16 cellular contexts compared by ENCODE assay signal in the genomic region with DNA sequence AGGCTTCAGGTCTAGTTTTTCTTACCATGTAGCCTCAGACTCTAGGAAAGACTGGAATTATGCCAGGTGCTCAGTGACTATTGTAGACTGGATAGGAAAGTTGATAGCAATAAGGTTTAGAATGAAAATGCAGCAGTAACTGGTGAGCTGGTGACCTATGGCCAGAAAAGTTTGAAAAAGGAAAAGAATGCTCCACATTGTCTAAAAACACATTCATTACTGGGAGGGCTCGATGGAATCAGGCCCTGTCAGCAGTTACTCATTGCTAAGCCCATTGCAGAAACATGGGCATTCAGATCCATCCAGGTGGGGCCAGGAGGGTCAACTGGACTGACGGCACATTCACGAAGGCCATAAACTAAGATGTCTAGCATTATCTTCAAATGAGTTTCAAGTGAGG. TPM values are rescaled to one million over a fixed set of nuclear protein-coding genes. Genes with fewer than 3 reads are reported as not detected.
A peak's percentile ranks its signal among the peaks of the same experiment; 100 is the strongest.
DNase-seq lines count a peak whose midpoint lies in the region; ATAC-seq and TF ChIP-seq lines count a peak whose summit lies in the region.
"Had no signal": no experiment of that assay in that cellular context is flagged by ENCODE, and none has a peak within 500 bp of the region (broad histone marks: within the 10 kb centered on the region; RNA-seq: fewer than 3 reads in every experiment).

No MANE protein-coding gene starts in this region.

- H3K4me1 ChIP-seq in thoracic aorta (ENCODE audit: control insufficient read depth in 1 of 2, low read depth in 2 of 2): peaks cover 33 to 51% of the 10 kb centered on the region in 2 donors

- H3K9me3 ChIP-seq in thoracic aorta: no peaks in the 10 kb centered on the region
- H3K9me3 ChIP-seq: SJSA1, tibial nerve had no signal

- CTCF ChIA-PET in activated naive CD4-positive, alpha-beta T cell treated with anti-CD3 and anti-CD28 coated beads, Interleukin-2, amount 10 ng/mL, durations not matched to agents 7 days and 5 days (lab: Charles Lee): interaction anchor here (0.8 kb wide), 1 partner anchor 188 kb away, joined by 3 read pairs; no protein-coding TSS in a partner anchor
- CTCF ChIA-PET in activated CD8-positive, alpha-beta T cell treated with anti-CD3 and anti-CD28 coated beads for 36 hours (lab: Charles Lee): interaction anchor here (1.0 to 1.4 kb wide), 2 partner anchors 8 to 13 kb away, joined by 4 to 7 read pairs; no protein-coding TSS in a partner anchor

- H3K9me3 Mint-ChIP-seq in activated naive CD4-positive, alpha-beta T cell treated with anti-CD3 and anti-CD28 coated beads, Interleukin-2, amount 10 ng/mL, durations not matched to agents 7 days and 5 days: no peaks in the 10 kb centered on the region
- H3K9me3 Mint-ChIP-seq in activated CD8-positive, alpha-beta T cell treated with anti-CD3 and anti-CD28 coated beads for 36 hours: peaks cover 5% of the 10 kb centered on the region
- H3K9me3 Mint-ChIP-seq in immature natural killer cell: no peaks in the 10 kb centered on the region
- H3K9me3 Mint-ChIP-seq: endodermal cell had no signal

- H3K27ac ChIP-seq in thoracic aorta: peak overlapping the region; percentile 71 to 88
- H3K27ac ChIP-seq: SJSA1 had no signal

- POLR2A ChIA-PET in activated CD8-positive, alpha-beta T cell treated with anti-CD3 and anti-CD28 coated beads for 36 hours (lab: Charles Lee): interaction anchor here (1.6 to 5.6 kb wide), 2 partner anchors 9 to 15 kb away, joined by 4 to 81 read pairs; a partner anchor contains a TSS

- intact Hi-C loops in activated CD8-positive, alpha-beta T cell treated with anti-CD3 and anti-CD28 coated beads for 36 hours (cut with micrococcal nuclease): no loop called here

- H3K4me3 ChIP-seq in thoracic aorta: no peak overlapping the region
- H3K4me3 ChIP-seq: SJSA1, tibial nerve had no signal

- H3K27me3 ChIP-seq in thoracic aorta (replicated peaks; ENCODE audit: insufficient read depth): no peaks in the 10 kb centered on the region
- H3K27me3 ChIP-seq: SJSA1, tibial nerve had no signal

- peak overlapping the region; percentile 19 for H3K4me3 Mint-ChIP-seq in activated naive CD4-positive, alpha-beta T cell treated with anti-CD3 and anti-CD28 coated beads, Interleukin-2, amount 10 ng/mL, durations not matched to agents 7 days and 5 days
- peak overlapping the region; percentile 26 for H3K4me3 Mint-ChIP-seq in activated CD8-positive, alpha-beta T cell treated with anti-CD3 and anti-CD28 coated beads for 36 hours
- peak overlapping the region; percentile 4 to 81 (median 62) for H3K4me3 Mint-ChIP-seq in immature natural killer cell
- H3K4me3 Mint-ChIP-seq: endodermal cell had no signal

- no peak overlapping the region for H3K27ac Mint-ChIP-seq in activated naive CD4-positive, alpha-beta T cell treated with anti-CD3 and anti-CD28 coated beads, Interleukin-2, amount 10 ng/mL, durations not matched to agents 7 days and 5 days
- peak overlapping the region; percentile 74 for H3K27ac Mint-ChIP-seq in activated CD8-positive, alpha-beta T cell treated with anti-CD3 and anti-CD28 coated beads for 36 hours
- H3K27ac Mint-ChIP-seq in immature natural killer cell: peak overlapping the region; percentile 87 to 95 (median 94)
- H3K27ac Mint-ChIP-seq: endodermal cell had no signal

- H3K4me1 Mint-ChIP-seq in activated naive CD4-positive, alpha-beta T cell treated with anti-CD3 and anti-CD28 coated beads, Interleukin-2, amount 10 ng/mL, durations not matched to agents 7 days and 5 days: peaks cover 86% of the 10 kb centered on the region
- peaks cover 78% of the 10 kb centered on the region for H3K4me1 Mint-ChIP-seq in activated CD8-positive, alpha-beta T cell treated with anti-CD3 and anti-CD28 coated beads for 36 hours (ENCODE audit: low read depth)
- H3K4me1 Mint-ChIP-seq in immature natural killer cell: peaks cover 83 to 100% of the 10 kb centered on the region in 2 donors

- no peaks in the 10 kb centered on the region for H3K36me3 ChIP-seq in thoracic aorta
- H3K36me3 ChIP-seq: SJSA1, tibial nerve had no signal

- TF ChIP-seq CTCF in activated CD8-positive, alpha-beta T cell treated with anti-CD3 and anti-CD28 coated beads for 36 hours (IDR thresholded peaks at IDR 0.05): no peak
- no peak for TF ChIP-seq CTCF in thoracic aorta (IDR thresholded peaks at IDR 0.05)

- H3K36me3 Mint-ChIP-seq in activated naive CD4-positive, alpha-beta T cell treated with anti-CD3 and anti-CD28 coated beads, Interleukin-2, amount 10 ng/mL, durations not matched to agents 7 days and 5 days: peaks cover 51% of the 10 kb centered on the region
- H3K36me3 Mint-ChIP-seq in activated CD8-positive, alpha-beta T cell treated with anti-CD3 and anti-CD28 coated beads for 36 hours (ENCODE audit: low read depth): peaks cover 22% of the 10 kb centered on the region
- peaks cover 10 to 14% (median 11%) of the 10 kb centered on the region in 3 donors for H3K36me3 Mint-ChIP-seq in immature natural killer cell

- H3K27me3 Mint-ChIP-seq in activated naive CD4-positive, alpha-beta T cell treated with anti-CD3 and anti-CD28 coated beads, Interleukin-2, amount 10 ng/mL, durations not matched to agents 7 days and 5 days: no peaks in the 10 kb centered on the region
- no peaks in the 10 kb centered on the region for H3K27me3 Mint-ChIP-seq in activated CD8-positive, alpha-beta T cell treated with anti-CD3 and anti-CD28 coated beads for 36 hours
- peaks cover 2 to 10% (median 6%) of the 10 kb centered on the region in 3 donors for H3K27me3 Mint-ChIP-seq in immature natural killer cell (ENCODE audit: low read depth in 3 of 3)
- H3K27me3 Mint-ChIP-seq: B cell had no signal

- DNase-seq in activated naive CD4-positive, alpha-beta T cell treated with anti-CD3 and anti-CD28 coated beads, Interleukin-2, amount 10 ng/mL, durations not matched to agents 7 days and 5 days: no peak
- no peak for DNase-seq in activated naive CD4-positive, alpha-beta T cell treated with Interleukin-2 at 50 U/mL for 16 hours
- DNase-seq in activated CD8-positive, alpha-beta T cell treated with anti-CD3 and anti-CD28 coated beads for 36 hours: no peak
- DNase-seq in immature natural killer cell: no peak
- no peak for DNase-seq in thoracic aorta (ENCODE audit: low spot score)
- no peak for DNase-seq in DMS53 (lab: John Stamatoyannopoulos, UW)
- no peak for DNase-seq in effector CD4-positive, alpha-beta T cell
- DNase-seq: DMS79, endodermal cell, foreskin melanocyte, MV-4-11, NCI-H2171 treated with DMSO at 0.1 percent for 48 hours had no signal

- no peak for ATAC-seq in activated CD8-positive, alpha-beta T cell treated with anti-CD3 and anti-CD28 coated beads for 36 hours
- ATAC-seq in thoracic aorta (ENCODE audit: insufficient number of reproducible peaks, low FRiP score, low read depth) (no peak), GM21619 (IDR thresholded peaks at IDR 0.05; ENCODE audit: unreplicated experiment) (no peak)

RNA-seq across cellular contexts. Expression of a gene that starts 8.7 kb away (rescaled TPM):
- 100 to 1,000 TPM; 341 to 360 TPM for total RNA-seq in activated CD8-positive, alpha-beta T cell treated with anti-CD3 and anti-CD28 coated beads for 36 hours
- polyA plus RNA-seq in immature natural killer cell: 100 to 1,000 TPM; 270 to 399 (median 286) TPM
- 1,000 to 10,000 TPM in 1 of 2 donors, 100 to 1,000 TPM in 1; 783 to 1,062 TPM for total RNA-seq in thoracic aorta
